ENCODE assay signal across 1 cellular context in the genomic region with DNA sequence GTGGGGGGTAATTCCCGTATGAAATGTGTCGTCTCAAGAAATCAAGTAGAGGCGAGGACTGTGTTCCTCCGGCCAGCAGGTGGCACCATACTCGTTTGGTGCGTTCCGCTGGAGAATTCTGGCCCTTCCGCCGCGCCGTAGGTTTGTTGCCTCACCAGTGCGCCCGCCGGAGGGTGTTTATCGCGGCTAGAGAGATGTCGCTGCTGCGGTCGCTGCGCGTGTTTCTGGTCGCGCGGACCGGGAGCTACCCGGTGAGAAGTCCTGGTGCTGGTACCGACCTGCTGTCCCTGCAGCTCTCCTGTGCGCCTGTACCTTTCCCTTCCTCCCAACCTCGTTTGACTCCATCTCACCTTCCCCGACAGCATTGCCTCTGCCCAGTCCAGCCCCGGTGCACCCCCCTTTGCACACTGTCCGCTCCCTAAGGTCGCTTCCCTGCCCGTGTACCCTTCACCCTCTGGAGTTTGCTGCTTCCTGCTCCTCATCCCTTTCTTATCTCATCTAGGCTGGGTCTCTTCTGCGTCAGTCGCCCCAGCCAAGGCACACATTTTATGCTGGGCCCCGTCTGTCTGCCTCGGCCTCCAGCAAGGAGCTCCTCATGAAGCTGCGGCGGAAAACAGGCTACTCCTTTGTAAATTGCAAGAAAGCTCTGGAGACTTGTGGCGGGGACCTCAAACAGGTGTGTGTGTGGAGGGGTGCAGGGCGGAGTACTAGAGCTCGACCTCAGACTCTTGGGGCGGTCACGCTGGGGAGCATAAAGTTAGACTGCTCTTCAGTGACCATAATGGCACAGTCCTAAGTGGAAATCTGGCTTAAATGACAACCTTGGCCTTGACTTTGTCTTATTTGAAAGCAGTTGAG.
TF ChIP-seq lines count a peak whose summit lies in the region.

A gene (plus strand): TSS at position 180 of the 858 bp plus-strand sequence. CDS start 15 bp downstream, at position 195.

TF ChIP-seq in HepG2, 621 proteins besides CTCF, POLR2A, EP300 and RAD21 (continued from another document and continues in another):
- TF ChIP-seq ZNF788 (CRISPR knock-in tag; IDR thresholded peaks at IDR 0.05; ENCODE audit: borderline replicate concordance) (peak; percentile 94; the same call in 1 of the 2 replicates), MEIS2 (CRISPR knock-in tag; IDR thresholded peaks at IDR 0.05) (peak; percentile 55; the same call in 1 of the 2 replicates), SRSF1 (optimal IDR thresholded peaks at IDR 0.05; ENCODE audit: low read depth, low read length) (no peak), NBN (conservative IDR thresholded peaks at IDR 0.05) (no peak), ZNF552 (CRISPR knock-in tag; IDR thresholded peaks at IDR 0.05; ENCODE audit: borderline replicate concordance) (no peak), THYN1 (CRISPR knock-in tag; IDR thresholded peaks at IDR 0.05; ENCODE audit: borderline replicate concordance, low read depth) (no peak), ATF7 (IDR thresholded peaks at IDR 0.05) (no peak), ATF7 (CRISPR knock-in tag; IDR thresholded peaks at IDR 0.05) (no peak), POLR2AphosphoS5 (IDR thresholded peaks at IDR 0.05; ENCODE audit: low read depth, low read length) (peak; percentile 85), BCL6 (CRISPR knock-in tag; IDR thresholded peaks at IDR 0.05) (peak; percentile 68; the same call in 1 of the 2 replicates), RFXANK (CRISPR knock-in tag; IDR thresholded peaks at IDR 0.05) (peak; percentile 70; the same call in 1 of the 2 replicates), DR1 (CRISPR knock-in tag; IDR thresholded peaks at IDR 0.05) (peak; percentile 33; the same call in 1 of the 2 replicates), ZNF567 (CRISPR knock-in tag; IDR thresholded peaks at IDR 0.05; ENCODE audit: borderline replicate concordance) (no peak), ZNF776 (CRISPR knock-in tag; IDR thresholded peaks at IDR 0.05) (peak; percentile 89), KLF12 (CRISPR knock-in tag; IDR thresholded peaks at IDR 0.05; ENCODE audit: borderline replicate concordance) (no peak), PRPF4 (IDR thresholded peaks at IDR 0.05; ENCODE audit: low read depth, low read length, poor library complexity, severe bottlenecking) (no peak), ZNF235 (CRISPR knock-in tag; IDR thresholded peaks at IDR 0.05; ENCODE audit: borderline replicate concordance) (peak; percentile 66; the same call in 1 of the 2 replicates), KDM6A (CRISPR knock-in tag; IDR thresholded peaks at IDR 0.05; ENCODE audit: low read depth) (no peak), GFI1 (CRISPR knock-in tag; IDR thresholded peaks at IDR 0.05; ENCODE audit: borderline replicate concordance) (peak; percentile 68), ZNF569 (CRISPR knock-in tag; IDR thresholded peaks at IDR 0.05; ENCODE audit: borderline replicate concordance) (no peak), ZNF446 (CRISPR knock-in tag; IDR thresholded peaks at IDR 0.05) (no peak), HDAC6 (IDR thresholded peaks at IDR 0.05; ENCODE audit: low read depth, low read length) (no peak), IRF2 (CRISPR knock-in tag; IDR thresholded peaks at IDR 0.05) (peak; percentile 94), PAWR (CRISPR knock-in tag; IDR thresholded peaks at IDR 0.05; ENCODE audit: borderline replicate concordance) (no peak; the same call in 1 of the 2 replicates), GZF1 (CRISPR knock-in tag; IDR thresholded peaks at IDR 0.05) (0 out of 2 replicates have a peak, but pooled peaks have one; percentile 21), SIN3A (IDR thresholded peaks at IDR 0.05; ENCODE audit: borderline replicate concordance, low read depth, low read length) (peak; percentile 90), MXI1 (IDR thresholded peaks at IDR 0.05; ENCODE audit: borderline replicate concordance, low read depth, low read length) (peak; percentile 91; the same call in 2 of the 3 replicates), NFYB (CRISPR knock-in tag; IDR thresholded peaks at IDR 0.05) (no peak), TBX2 (CRISPR knock-in tag; IDR thresholded peaks at IDR 0.05; ENCODE audit: borderline replicate concordance) (peak; percentile 88), HES4 (CRISPR knock-in tag; IDR thresholded peaks at IDR 0.05; ENCODE audit: borderline replicate concordance) (no peak; the same call in 1 of the 2 replicates), FOXA1 (IDR thresholded peaks at IDR 0.05) (no peak), FOXA1 (CRISPR knock-in tag; IDR thresholded peaks at IDR 0.05) (peak; percentile 76), ZNF562 (CRISPR knock-in tag; IDR thresholded peaks at IDR 0.05; ENCODE audit: borderline replicate concordance) (0 out of 2 replicates have a peak, but pooled peaks have one; percentile 22), ZNF17 (CRISPR knock-in tag; IDR thresholded peaks at IDR 0.05) (no peak), HOXA5 (CRISPR knock-in tag; IDR thresholded peaks at IDR 0.05) (peak; percentile 79; the same call in 1 of the 2 replicates), ZNF570 (CRISPR knock-in tag; IDR thresholded peaks at IDR 0.05; ENCODE audit: borderline replicate concordance) (no peak), XRCC5 (optimal IDR thresholded peaks at IDR 0.05; ENCODE audit: low read length) (peak; percentile 96), ZNF713 (CRISPR knock-in tag; IDR thresholded peaks at IDR 0.05) (peak; percentile 51; the same call in 1 of the 2 replicates), BRD4 (CRISPR knock-in tag; IDR thresholded peaks at IDR 0.05) (peak; percentile 82), NR2F6 (IDR thresholded peaks at IDR 0.05) (no peak), NR2F6 (CRISPR knock-in tag; IDR thresholded peaks at IDR 0.05) (peak; percentile 70), PAX8 (CRISPR knock-in tag; IDR thresholded peaks at IDR 0.05; ENCODE audit: borderline replicate concordance) (no peak), KMT2A (CRISPR knock-in tag; IDR thresholded peaks at IDR 0.05) (peak; percentile 94), SIN3B (IDR thresholded peaks at IDR 0.05; ENCODE audit: low read length) (peak; percentile 80; the same call in 1 of the 2 replicates), ZNF775 (CRISPR knock-in tag; IDR thresholded peaks at IDR 0.05; ENCODE audit: borderline replicate concordance) (no peak), KLF11 (CRISPR knock-in tag; IDR thresholded peaks at IDR 0.05) (peak; percentile 56; the same call in 1 of the 2 replicates), ZIK1 (CRISPR knock-in tag; IDR thresholded peaks at IDR 0.05; ENCODE audit: borderline replicate concordance, low read depth) (no peak), NCOA2 (CRISPR knock-in tag; IDR thresholded peaks at IDR 0.05) (peak; percentile 64; the same call in 1 of the 2 replicates), TAF1 (CRISPR knock-in tag; IDR thresholded peaks at IDR 0.05) (peak; percentile 89), NFE2L2 (IDR thresholded peaks at IDR 0.05; ENCODE audit: low read length) (no peak), ZNF530 (CRISPR knock-in tag; IDR thresholded peaks at IDR 0.05; ENCODE audit: low read depth) (no peak), MED8 (CRISPR knock-in tag; IDR thresholded peaks at IDR 0.05; ENCODE audit: insufficient replicate concordance) (no peak), HMGA1 (CRISPR knock-in tag; conservative IDR thresholded peaks at IDR 0.05) (no peak), ZNF546 (CRISPR knock-in tag; conservative IDR thresholded peaks at IDR 0.05) (no peak), NONO (IDR thresholded peaks at IDR 0.05) (no peak), NONO (CRISPR knock-in tag; conservative IDR thresholded peaks at IDR 0.05) (peak; percentile 88)
- TF ChIP-seq, protein P1, sequence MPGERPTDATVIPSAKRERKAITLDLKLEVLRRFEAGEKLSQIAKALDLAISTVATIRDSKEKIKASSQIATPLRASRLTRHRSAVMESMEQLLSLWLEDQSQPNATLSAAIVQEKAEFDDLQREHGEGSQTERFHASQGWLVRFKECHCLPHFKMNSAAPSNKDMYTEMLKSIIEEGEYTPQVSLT (CRISPR knock-in tag; IDR thresholded peaks at IDR 0.05; ENCODE audit: borderline replicate concordance, low read depth) = 0 out of 2 replicates have a peak, but pooled peaks have one; percentile 64
- TF ChIP-seq, protein P2, sequence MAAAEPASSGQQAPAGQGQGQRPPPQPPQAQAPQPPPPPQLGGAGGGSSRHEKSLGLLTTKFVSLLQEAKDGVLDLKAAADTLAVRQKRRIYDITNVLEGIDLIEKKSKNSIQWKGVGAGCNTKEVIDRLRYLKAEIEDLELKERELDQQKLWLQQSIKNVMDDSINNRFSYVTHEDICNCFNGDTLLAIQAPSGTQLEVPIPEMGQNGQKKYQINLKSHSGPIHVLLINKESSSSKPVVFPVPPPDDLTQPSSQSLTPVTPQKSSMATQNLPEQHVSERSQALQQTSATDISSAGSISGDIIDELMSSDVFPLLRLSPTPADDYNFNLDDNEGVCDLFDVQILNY (CRISPR knock-in tag; conservative IDR thresholded peaks at IDR 0.05) = no peak; the same call in 1 of the 2 replicates
- TF ChIP-seq, protein P3, sequence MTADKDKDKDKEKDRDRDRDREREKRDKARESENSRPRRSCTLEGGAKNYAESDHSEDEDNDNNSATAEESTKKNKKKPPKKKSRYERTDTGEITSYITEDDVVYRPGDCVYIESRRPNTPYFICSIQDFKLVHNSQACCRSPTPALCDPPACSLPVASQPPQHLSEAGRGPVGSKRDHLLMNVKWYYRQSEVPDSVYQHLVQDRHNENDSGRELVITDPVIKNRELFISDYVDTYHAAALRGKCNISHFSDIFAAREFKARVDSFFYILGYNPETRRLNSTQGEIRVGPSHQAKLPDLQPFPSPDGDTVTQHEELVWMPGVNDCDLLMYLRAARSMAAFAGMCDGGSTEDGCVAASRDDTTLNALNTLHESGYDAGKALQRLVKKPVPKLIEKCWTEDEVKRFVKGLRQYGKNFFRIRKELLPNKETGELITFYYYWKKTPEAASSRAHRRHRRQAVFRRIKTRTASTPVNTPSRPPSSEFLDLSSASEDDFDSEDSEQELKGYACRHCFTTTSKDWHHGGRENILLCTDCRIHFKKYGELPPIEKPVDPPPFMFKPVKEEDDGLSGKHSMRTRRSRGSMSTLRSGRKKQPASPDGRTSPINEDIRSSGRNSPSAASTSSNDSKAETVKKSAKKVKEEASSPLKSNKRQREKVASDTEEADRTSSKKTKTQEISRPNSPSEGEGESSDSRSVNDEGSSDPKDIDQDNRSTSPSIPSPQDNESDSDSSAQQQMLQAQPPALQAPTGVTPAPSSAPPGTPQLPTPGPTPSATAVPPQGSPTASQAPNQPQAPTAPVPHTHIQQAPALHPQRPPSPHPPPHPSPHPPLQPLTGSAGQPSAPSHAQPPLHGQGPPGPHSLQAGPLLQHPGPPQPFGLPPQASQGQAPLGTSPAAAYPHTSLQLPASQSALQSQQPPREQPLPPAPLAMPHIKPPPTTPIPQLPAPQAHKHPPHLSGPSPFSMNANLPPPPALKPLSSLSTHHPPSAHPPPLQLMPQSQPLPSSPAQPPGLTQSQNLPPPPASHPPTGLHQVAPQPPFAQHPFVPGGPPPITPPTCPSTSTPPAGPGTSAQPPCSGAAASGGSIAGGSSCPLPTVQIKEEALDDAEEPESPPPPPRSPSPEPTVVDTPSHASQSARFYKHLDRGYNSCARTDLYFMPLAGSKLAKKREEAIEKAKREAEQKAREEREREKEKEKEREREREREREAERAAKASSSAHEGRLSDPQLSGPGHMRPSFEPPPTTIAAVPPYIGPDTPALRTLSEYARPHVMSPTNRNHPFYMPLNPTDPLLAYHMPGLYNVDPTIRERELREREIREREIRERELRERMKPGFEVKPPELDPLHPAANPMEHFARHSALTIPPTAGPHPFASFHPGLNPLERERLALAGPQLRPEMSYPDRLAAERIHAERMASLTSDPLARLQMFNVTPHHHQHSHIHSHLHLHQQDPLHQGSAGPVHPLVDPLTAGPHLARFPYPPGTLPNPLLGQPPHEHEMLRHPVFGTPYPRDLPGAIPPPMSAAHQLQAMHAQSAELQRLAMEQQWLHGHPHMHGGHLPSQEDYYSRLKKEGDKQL (CRISPR knock-in tag; IDR thresholded peaks at IDR 0.05; ENCODE audit: low read depth) = no peak
- TF ChIP-seq, protein P4, sequence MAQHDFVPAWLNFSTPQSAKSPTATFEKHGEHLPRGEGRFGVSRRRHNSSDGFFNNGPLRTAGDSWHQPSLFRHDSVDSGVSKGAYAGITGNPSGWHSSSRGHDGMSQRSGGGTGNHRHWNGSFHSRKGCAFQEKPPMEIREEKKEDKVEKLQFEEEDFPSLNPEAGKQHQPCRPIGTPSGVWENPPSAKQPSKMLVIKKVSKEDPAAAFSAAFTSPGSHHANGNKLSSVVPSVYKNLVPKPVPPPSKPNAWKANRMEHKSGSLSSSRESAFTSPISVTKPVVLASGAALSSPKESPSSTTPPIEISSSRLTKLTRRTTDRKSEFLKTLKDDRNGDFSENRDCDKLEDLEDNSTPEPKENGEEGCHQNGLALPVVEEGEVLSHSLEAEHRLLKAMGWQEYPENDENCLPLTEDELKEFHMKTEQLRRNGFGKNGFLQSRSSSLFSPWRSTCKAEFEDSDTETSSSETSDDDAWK (CRISPR knock-in tag; IDR thresholded peaks at IDR 0.05) = no peak
- TF ChIP-seq, protein P5, sequence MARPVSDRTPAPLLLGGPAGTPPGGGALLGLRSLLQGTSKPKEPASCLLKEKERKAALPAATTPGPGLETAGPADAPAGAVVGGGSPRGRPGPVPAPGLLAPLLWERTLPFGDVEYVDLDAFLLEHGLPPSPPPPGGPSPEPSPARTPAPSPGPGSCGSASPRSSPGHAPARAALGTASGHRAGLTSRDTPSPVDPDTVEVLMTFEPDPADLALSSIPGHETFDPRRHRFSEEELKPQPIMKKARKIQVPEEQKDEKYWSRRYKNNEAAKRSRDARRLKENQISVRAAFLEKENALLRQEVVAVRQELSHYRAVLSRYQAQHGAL (CRISPR knock-in tag; IDR thresholded peaks at IDR 0.05; ENCODE audit: not compliant biosample characterization) = no peak
- TF ChIP-seq, protein P6, sequence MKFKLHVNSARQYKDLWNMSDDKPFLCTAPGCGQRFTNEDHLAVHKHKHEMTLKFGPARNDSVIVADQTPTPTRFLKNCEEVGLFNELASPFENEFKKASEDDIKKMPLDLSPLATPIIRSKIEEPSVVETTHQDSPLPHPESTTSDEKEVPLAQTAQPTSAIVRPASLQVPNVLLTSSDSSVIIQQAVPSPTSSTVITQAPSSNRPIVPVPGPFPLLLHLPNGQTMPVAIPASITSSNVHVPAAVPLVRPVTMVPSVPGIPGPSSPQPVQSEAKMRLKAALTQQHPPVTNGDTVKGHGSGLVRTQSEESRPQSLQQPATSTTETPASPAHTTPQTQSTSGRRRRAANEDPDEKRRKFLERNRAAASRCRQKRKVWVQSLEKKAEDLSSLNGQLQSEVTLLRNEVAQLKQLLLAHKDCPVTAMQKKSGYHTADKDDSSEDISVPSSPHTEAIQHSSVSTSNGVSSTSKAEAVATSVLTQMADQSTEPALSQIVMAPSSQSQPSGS (CRISPR knock-in tag; IDR thresholded peaks at IDR 0.05) = peak; percentile 85
- TF ChIP-seq, protein P7, sequence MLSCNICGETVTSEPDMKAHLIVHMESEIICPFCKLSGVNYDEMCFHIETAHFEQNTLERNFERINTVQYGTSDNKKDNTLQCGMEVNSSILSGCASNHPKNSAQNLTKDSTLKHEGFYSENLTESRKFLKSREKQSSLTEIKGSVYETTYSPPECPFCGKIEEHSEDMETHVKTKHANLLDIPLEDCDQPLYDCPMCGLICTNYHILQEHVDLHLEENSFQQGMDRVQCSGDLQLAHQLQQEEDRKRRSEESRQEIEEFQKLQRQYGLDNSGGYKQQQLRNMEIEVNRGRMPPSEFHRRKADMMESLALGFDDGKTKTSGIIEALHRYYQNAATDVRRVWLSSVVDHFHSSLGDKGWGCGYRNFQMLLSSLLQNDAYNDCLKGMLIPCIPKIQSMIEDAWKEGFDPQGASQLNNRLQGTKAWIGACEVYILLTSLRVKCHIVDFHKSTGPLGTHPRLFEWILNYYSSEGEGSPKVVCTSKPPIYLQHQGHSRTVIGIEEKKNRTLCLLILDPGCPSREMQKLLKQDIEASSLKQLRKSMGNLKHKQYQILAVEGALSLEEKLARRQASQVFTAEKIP (CRISPR knock-in tag; IDR thresholded peaks at IDR 0.05; ENCODE audit: borderline replicate concordance) = no peak
